ENCODE assay signal across 16 cellular contexts in genomic region chr1:10052347-10052746, GRCh38. TPM values are rescaled to one million over a fixed set of nuclear protein-coding genes. Genes with fewer than 3 reads are reported as not detected.
DNase-seq lines count a peak whose midpoint lies in the region; ATAC-seq and TF ChIP-seq lines count a peak whose summit lies in the region.
"Had no signal": no experiment of that assay in that cellular context is flagged by ENCODE, and none has a peak within 500 bp of the region (broad histone marks: within the 10 kb centered on the region; RNA-seq: fewer than 3 reads in every experiment).

No MANE protein-coding gene starts in this region.

- intact Hi-C loops in heart left ventricle (cut with DNase I) (loop anchor here in 1 of 10 donors (10.0 kb wide), 1 partner anchor 52 kb away; no protein-coding TSS in a partner anchor), cardiac septum (cut with DNase I) (no loop called here), left ventricle myocardium superior (cut with micrococcal nuclease) (no loop called here), gastrocnemius medialis (cut with DNase I; ENCODE audit: low total_unique reads) (no loop called here)

- DNase-seq in heart left ventricle (peak in 1 of 5 donors; percentile 29), cardiac septum (ENCODE audit: low spot score) (no peak), left ventricle myocardium superior (no peak), gastrocnemius medialis (peak in 1 of 2 donors; percentile 35), glutamatergic neuron (no peak), NCI-H446 treated with DMSO at 0.1 percent for 48 hours (lab: John Stamatoyannopoulos, UW) (no peak)
- DNase-seq in activated CD4-positive, alpha-beta T cell treated with anti-CD3 and anti-CD28 coated beads for 4 hours, result no peak
- DNase-seq: C1 segment of cervical spinal cord; Calu3; CD4-positive, alpha-beta T cell; DMS 273 treated with DMSO at 0.1 percent for 48 hours; HCEC 1CT; HFFc6 had no signal

- peaks cover 9% of the 10 kb centered on the region for H3K4me1 Mint-ChIP-seq in glutamatergic neuron (ENCODE audit: low read depth, unreplicated experiment)

- H3K27me3 ChIP-seq in heart left ventricle, result no peaks in the 10 kb centered on the region
- H3K27me3 ChIP-seq in gastrocnemius medialis, result no peaks in the 10 kb centered on the region

- 50 to 66% (median 60%) methylated on average over 4 of the region's 4 CpGs for WGBS in heart left ventricle, 4 donors

- H3K4me3 ChIP-seq in heart left ventricle (no peak overlapping the region), gastrocnemius medialis (no peak overlapping the region)

- H3K4me1 ChIP-seq in heart left ventricle (peaks cover 0 to 43% (median 21%) of the 10 kb centered on the region in 12 donors), gastrocnemius medialis (peaks cover 32 to 64% of the 10 kb centered on the region in 2 donors)

- H3K27ac ChIP-seq in heart left ventricle (peak overlapping the region in 6 of 12 donors; percentile 9 to 56 (median 36)), gastrocnemius medialis (peak overlapping the region; percentile 31 to 64 (median 53))

- H3K9me3 Mint-ChIP-seq in glutamatergic neuron (ENCODE audit: unreplicated experiment), result no peaks in the 10 kb centered on the region
- H3K9me3 Mint-ChIP-seq: CD4-positive, alpha-beta T cell; HFFc6 had no signal

- ATAC-seq in heart left ventricle (peak; percentile 53 to 76 (median 66)), left ventricle myocardium superior (peak; percentile 80), gastrocnemius medialis (peak; percentile 66 to 73)

- no peak for TF ChIP-seq CTCF in heart left ventricle (IDR thresholded peaks at IDR 0.05)
- no peak for TF ChIP-seq CTCF in gastrocnemius medialis (IDR thresholded peaks at IDR 0.05 in 4 of 5, conservative IDR thresholded peaks at IDR 0.05 in 1 of 5)
- no peak for TF ChIP-seq CTCF in glutamatergic neuron (IDR thresholded peaks at IDR 0.05; ENCODE audit: partially characterized antibody, unreplicated experiment)

- H3K9me3 ChIP-seq in heart left ventricle (no peaks in the 10 kb centered on the region), gastrocnemius medialis (no peaks in the 10 kb centered on the region)

- H3K36me3 Mint-ChIP-seq in glutamatergic neuron (ENCODE audit: unreplicated experiment), result peaks cover 4% of the 10 kb centered on the region

- H3K27ac Mint-ChIP-seq in glutamatergic neuron (ENCODE audit: unreplicated experiment), result no peak overlapping the region
- H3K27ac Mint-ChIP-seq: B cell; CD4-positive, alpha-beta T cell; HFFc6 had no signal

- TF ChIP-seq POLR2A in heart left ventricle (IDR thresholded peaks at IDR 0.05) (no peak), gastrocnemius medialis (IDR thresholded peaks at IDR 0.05) (no peak)

- in situ Hi-C loops in gastrocnemius medialis (cut with MboI; ENCODE audit: low sequenced_read_pairs in 4 of 4), result no loop called here

- no peak overlapping the region for H3K4me3 Mint-ChIP-seq in glutamatergic neuron (ENCODE audit: unreplicated experiment)
- H3K4me3 Mint-ChIP-seq: B cell; CD4-positive, alpha-beta T cell; HFFc6 had no signal

- peaks cover 4% of the 10 kb centered on the region for H3K27me3 Mint-ChIP-seq in glutamatergic neuron (ENCODE audit: unreplicated experiment)
- H3K27me3 Mint-ChIP-seq: B cell; CD4-positive, alpha-beta T cell had no signal

- H3K36me3 ChIP-seq in heart left ventricle, result peaks cover 0 to 36% (median 4%) of the 10 kb centered on the region in 9 donors
- no peaks in the 10 kb centered on the region for H3K36me3 ChIP-seq in gastrocnemius medialis

RNA-seq across cellular contexts. Expression of gene UBE4B, which starts 19.6 kb away (rescaled TPM):
- total RNA-seq in heart left ventricle (100 to 1,000 TPM in 1 of 9 donors, 10 to 100 TPM in 8; 50.4 to 132 (median 68.2) TPM), cardiac septum (62.1 TPM), left ventricle myocardium superior (78.4 TPM), gastrocnemius medialis (100 to 1,000 TPM in 2 of 4 donors, 10 to 100 TPM in 2; 42.6 to 143 (median 98.2) TPM), glutamatergic neuron (ENCODE audit: unreplicated experiment) (94.1 TPM)
- 10 to 100 TPM; 18.5 to 32.3 TPM for polyA plus RNA-seq in heart left ventricle

RNA-seq across cellular contexts. Expression of gene RBP7, which starts 55.3 kb away (rescaled TPM):
- 10 to 100 TPM; 21.4 to 83.3 (median 26.2) TPM for total RNA-seq in heart left ventricle
- polyA plus RNA-seq in heart left ventricle, result 10 to 100 TPM; 43.8 to 97.5 TPM
- total RNA-seq in cardiac septum, result 7.4 TPM
- 31.9 TPM for total RNA-seq in left ventricle myocardium superior
- 10 to 100 TPM in 2 of 4 donors, 1 to 10 TPM in 2; 7.9 to 19.2 (median 11.1) TPM for total RNA-seq in gastrocnemius medialis
- not detected for total RNA-seq in glutamatergic neuron (ENCODE audit: unreplicated experiment)
- total RNA-seq: B cell, Daoy, H4 had no signal
